Comparison of ENCODE assay signal across 8 cellular contexts in genomic region chr3:119676771-119677640, GRCh38. TPM values are rescaled to one million over a fixed set of nuclear protein-coding genes. Genes with fewer than 3 reads are reported as not detected.
DNase-seq lines count a peak whose midpoint lies in the region; ATAC-seq, FAIRE-seq and TF ChIP-seq lines count a peak whose summit lies in the region.

Gene COX17 (minus strand): TSS chr3:119677406. CDS start chr3:119677310, 96 bp downstream.

- H3K27ac Mint-ChIP-seq in activated T-cell treated with anti-CD3 and anti-CD28 coated beads, Interleukin-2, amount 50 U/mL, for 72 hours, result peak within 1 kb of the TSS; percentile 97

- intact Hi-C loops in esophagus squamous epithelium (cut with DNase I), result no loop called here

- H3K27ac ChIP-seq in KOPT-K1 (ENCODE audit: low read depth, low read length, poor library complexity, severe bottlenecking) (peak within 1 kb of the TSS; percentile 91), esophagus squamous epithelium (peak within 1 kb of the TSS; percentile 89 to 98 (median 96))

- no peaks in the 10 kb centered on the region for H3K27me3 Mint-ChIP-seq in activated T-cell treated with anti-CD3 and anti-CD28 coated beads, Interleukin-2, amount 50 U/mL, for 72 hours (ENCODE audit: low read depth)

- H3K4me1 Mint-ChIP-seq in activated T-cell treated with anti-CD3 and anti-CD28 coated beads, Interleukin-2, amount 50 U/mL, for 72 hours (ENCODE audit: low read depth), result peaks cover 39% of the 10 kb centered on the region

- WGBS in esophagus squamous epithelium, 2 donors, result 0 to 1% methylated on average over 32 to 35 of the region's 54 CpGs

- H3K36me3 ChIP-seq in KOPT-K1 (ENCODE audit: insufficient read depth, low read length), result peaks cover 32% of the 10 kb centered on the region
- peaks cover 5 to 31% (median 11%) of the 10 kb centered on the region in 3 donors for H3K36me3 ChIP-seq in esophagus squamous epithelium

- no peaks in the 10 kb centered on the region for H3K9me3 Mint-ChIP-seq in activated T-cell treated with anti-CD3 and anti-CD28 coated beads, Interleukin-2, amount 50 U/mL, for 72 hours

- H3K4me3 ChIP-seq in esophagus squamous epithelium, result peak within 1 kb of the TSS; percentile 66 to 87 (median 78)

- peak; percentile 85 for FAIRE-seq in RCC 7860 (lab: Jason Lieb, UNC)

- peaks cover 7 to 11% of the 10 kb centered on the region in 2 donors for H3K36me3 Mint-ChIP-seq in activated T-cell treated with anti-CD3 and anti-CD28 coated beads, Interleukin-2, amount 50 U/mL, for 72 hours (ENCODE audit: insufficient read depth in 2 of 2)

- TF ChIP-seq POLR2A in esophagus squamous epithelium (IDR thresholded peaks at IDR 0.05), result peak in 3 of 4 donors; percentile 53 to 75 (median 70)

- H3K9me3 ChIP-seq in KOPT-K1 (ENCODE audit: insufficient read depth, low read length, poor library complexity, severe bottlenecking) (no peaks in the 10 kb centered on the region), esophagus squamous epithelium (no peaks in the 10 kb centered on the region)

- H3K4me1 ChIP-seq in esophagus squamous epithelium, result peaks cover 0 to 23% (median 14%) of the 10 kb centered on the region in 3 donors

- peak; percentile 92 for ATAC-seq in GM21786 (IDR thresholded peaks at IDR 0.05; ENCODE audit: unreplicated experiment)
- ATAC-seq in activated T-cell treated with anti-CD3 and anti-CD28 coated beads, Interleukin-2, amount 50 U/mL, for 72 hours (replicated peaks in 1 of 2), result peak; percentile 87 to 89

- H3K27me3 ChIP-seq in esophagus squamous epithelium, result no peaks in the 10 kb centered on the region

- peak in 1 of 6 experiments; percentile 46 for TF ChIP-seq CTCF in esophagus squamous epithelium (IDR thresholded peaks at IDR 0.05)

- peak within 1 kb of the TSS; percentile 89 to 93 for H3K4me3 Mint-ChIP-seq in activated T-cell treated with anti-CD3 and anti-CD28 coated beads, Interleukin-2, amount 50 U/mL, for 72 hours

- peak; percentile 93 for DNase-seq in DMS53 treated with DMSO at 0.1 percent for 48 hours (lab: John Stamatoyannopoulos, UW; ENCODE audit: unreplicated experiment)
- peak; percentile 94 for DNase-seq in RCC 7860 (ENCODE audit: low spot score)
- peak; percentile 95 for DNase-seq in activated T-cell treated with anti-CD3 and anti-CD28 coated beads, Interleukin-2, amount 50 U/mL, for 72 hours
- peak; percentile 76 for DNase-seq in esophagus squamous epithelium (lab: John Stamatoyannopoulos, UW)
- peak; percentile 96 for DNase-seq in myocyte (ENCODE audit: low read depth)
- DNase-seq in stimulated activated CD8-positive, alpha-beta memory T cell treated with anti-CD3 and anti-CD28 coated beads, Interleukin-7, amount 100 ng/mL, for 48 hours (ENCODE audit: extremely low read depth in 1 of 2, low read depth in 1 of 2), result peak; percentile 85 to 93

RNA-seq across cellular contexts. Expression of gene COX17, which starts in this region (rescaled TPM):
- total RNA-seq in activated T-cell treated with anti-CD3 and anti-CD28 coated beads, Interleukin-2, amount 50 U/mL, for 72 hours, result 10 to 100 TPM; 58.5 to 63.9 TPM
- total RNA-seq in esophagus squamous epithelium (10 to 100 TPM; 10.8 to 33.9 (median 24.6) TPM), myocyte (48.2 and 62.2 TPM in 2 replicates)
- polyA plus RNA-seq in myocyte (2012), result 119 TPM

Comparison
In these comparisons a context has a peak if more than half of its experiments do, and no peak if none do; other contexts are left out.
1. Peak in every context shown above with its lines: DNase-seq, ATAC-seq, H3K4me3 ChIP-seq and H3K27ac ChIP-seq.